In genomic region chr13:82827704-82828103, GRCh38 we compare ENCODE assay signal across 36 cellular contexts.
"Had no signal": no experiment of that assay in that cellular context is flagged by ENCODE, and none has a peak within 500 bp of the region (broad histone marks: within the 10 kb centered on the region; RNA-seq: fewer than 3 reads in every experiment).

No MANE protein-coding gene starts in this region.

- DNase-seq: Karpas-422, Kasumi-1, MG63, MM.1S, MV-4-11, NCI-H1048, NCI-H1092, NCI-H1092 treated with DMSO at 0.1 percent for 48 hours, NCI-H1105, NCI-H1105 treated with DMSO at 0.1 percent for 48 hours, NCI-H1417, NCI-H1417 treated with DMSO at 0.1 percent for 48 hours, NCI-H1436, NCI-H1436 treated with DMSO at 0.1 percent for 48 hours, NCI-H146, NCI-H1694, NCI-H1694 treated with DMSO at 0.1 percent for 48 hours, NCI-H187, NCI-H187 treated with DMSO at 0.1 percent for 48 hours, NCI-H1930, NCI-H2029, NCI-H2029 treated with DMSO at 0.1 percent for 48 hours, NCI-H2081, NCI-H2081 treated with DMSO at 0.1 percent for 48 hours, NCI-H2107, NCI-H2171, NCI-H2171 treated with DMSO at 0.1 percent for 48 hours, NCI-H2227 treated with DMSO at 0.1 percent for 48 hours, NCI-H226, NCI-H345, NCI-H446, NCI-H446 treated with DMSO at 0.1 percent for 48 hours, NCI-H510A, NCI-H510A treated with DMSO at 0.1 percent for 48 hours, NCI-H524, NCI-H524 treated with DMSO at 0.1 percent for 48 hours had no signal

- H3K9me3 ChIP-seq: MG63 had no signal

- H3K4me3 ChIP-seq: MG63 had no signal

- H3K27me3 ChIP-seq: MG63 had no signal

- H3K36me3 ChIP-seq: MG63 had no signal
